ENCODE assay signal across 8 cellular contexts in the genomic region with DNA sequence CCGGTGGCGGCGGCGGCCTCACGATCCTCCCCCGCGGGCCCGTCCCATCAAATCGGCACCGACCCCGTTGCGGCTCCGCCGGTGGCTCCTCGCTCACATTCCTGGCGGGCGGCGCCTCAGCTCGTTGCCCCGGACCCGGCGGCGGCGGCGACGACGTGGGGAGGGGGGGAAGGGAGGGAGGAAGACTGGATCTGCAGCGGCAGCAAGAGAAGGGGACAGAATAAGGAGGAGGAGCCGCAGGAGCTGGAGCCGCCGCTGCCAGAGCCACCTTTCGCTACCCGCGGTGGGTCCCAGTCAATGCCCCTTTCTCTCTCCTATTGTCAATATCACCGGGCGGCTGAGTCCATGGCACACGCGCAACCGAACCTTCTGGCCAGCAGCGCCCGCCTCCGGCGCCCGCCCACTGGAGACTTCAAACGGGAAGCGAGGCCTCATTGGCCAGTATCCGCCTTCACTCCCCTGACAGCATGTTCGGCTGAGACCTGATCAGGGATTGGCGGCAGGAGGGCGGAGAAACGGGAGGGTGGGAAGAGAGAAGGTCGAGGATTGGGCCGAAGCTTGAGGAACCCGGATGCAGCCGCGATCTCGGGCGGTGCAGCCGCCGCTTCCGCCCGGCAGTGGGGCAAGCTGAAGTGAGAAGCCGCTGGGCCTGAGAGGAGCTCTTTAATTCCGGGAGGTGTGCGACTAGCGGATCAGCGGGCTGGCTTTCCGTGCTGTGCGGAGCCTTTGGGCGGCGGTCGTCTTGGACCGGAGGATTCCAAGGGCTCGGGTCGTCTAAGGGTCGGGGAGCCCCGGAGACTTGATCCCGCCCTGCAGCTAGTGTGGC. TPM values are rescaled to one million over a fixed set of nuclear protein-coding genes. Genes with fewer than 3 reads are reported as not detected.
DNase-seq lines count a peak whose midpoint lies in the region; ATAC-seq and TF ChIP-seq lines count a peak whose summit lies in the region.

A gene (minus strand): TSS at position 378 of the 826 bp plus-strand sequence. CDS start 3,692 bp downstream, outside the sequence.

- in situ Hi-C loops in GM13977 (cut with MboI; ENCODE audit: low pct_unique_long_range_greater_than_20kb, low sequenced_read_pairs, unreplicated experiment), result no loop called here

- H3K27me3 ChIP-seq in upper lobe of right lung, result no peaks in the 10 kb centered on the region

- no peaks in the 10 kb centered on the region for H3K9me3 Mint-ChIP-seq in T-helper 1 cell treated with Interleukin-12 subunit alpha and Interleukin-12 subunit beta and Interleukin-4 antibody, amounts not matched to agents 30 μg/mL and 1 μg/mL, for 36 hours

- H3K9me3 ChIP-seq in upper lobe of right lung, result no peaks in the 10 kb centered on the region

- peak within 1 kb of the TSS; percentile 93 for H3K27ac Mint-ChIP-seq in T-helper 1 cell treated with Interleukin-12 subunit alpha and Interleukin-12 subunit beta and Interleukin-4 antibody, amounts not matched to agents 30 μg/mL and 1 μg/mL, for 36 hours

- TF ChIP-seq CTCF in GM13977 (IDR thresholded peaks at IDR 0.05; ENCODE audit: extremely low read depth, insufficient read depth, missing control alignments) (no peak), upper lobe of right lung (IDR thresholded peaks at IDR 0.05) (no peak)

- peak within 1 kb of the TSS; percentile 86 for H3K4me3 ChIP-seq in upper lobe of right lung

- ATAC-seq in HG02884 (IDR thresholded peaks at IDR 0.05; ENCODE audit: unreplicated experiment) (peak; percentile 93), left cardiac atrium (peak; percentile 99), upper lobe of right lung (peak; percentile 99)

- H3K27me3 Mint-ChIP-seq in T-helper 1 cell treated with Interleukin-12 subunit alpha and Interleukin-12 subunit beta and Interleukin-4 antibody, amounts not matched to agents 30 μg/mL and 1 μg/mL, for 36 hours (ENCODE audit: low read depth), result peaks cover 7% of the 10 kb centered on the region

- peaks cover 26% of the 10 kb centered on the region for H3K4me1 Mint-ChIP-seq in T-helper 1 cell treated with Interleukin-12 subunit alpha and Interleukin-12 subunit beta and Interleukin-4 antibody, amounts not matched to agents 30 μg/mL and 1 μg/mL, for 36 hours (ENCODE audit: low read depth)

- H3K36me3 Mint-ChIP-seq in T-helper 1 cell treated with Interleukin-12 subunit alpha and Interleukin-12 subunit beta and Interleukin-4 antibody, amounts not matched to agents 30 μg/mL and 1 μg/mL, for 36 hours (ENCODE audit: low read depth), result peaks cover 14% of the 10 kb centered on the region

- DNase-seq in GM13977 (ENCODE audit: low spot score), result peak; percentile 96
- peak; percentile 99 for DNase-seq in NCI-H1694 (lab: John Stamatoyannopoulos, UW)
- DNase-seq in amygdala (lab: John Stamatoyannopoulos, UW), result peak; percentile 78 to 99 (median 98)
- DNase-seq in left cardiac atrium, result peak; percentile 98
- DNase-seq in posterior vena cava (ENCODE audit: low spot score), result peak; percentile 99
- peak; percentile 98 for DNase-seq in upper lobe of right lung

- peaks cover 18% of the 10 kb centered on the region for H3K4me1 ChIP-seq in upper lobe of right lung

- intact Hi-C loops in left cardiac atrium (cut with DNase I), result loop anchor here (2.0 to 10.0 kb wide), 4 partner anchors 99 to 158 kb away; a partner anchor contains a TSS
- intact Hi-C loops in posterior vena cava (cut with DNase I), result loop anchor here (5.0 to 10.0 kb wide), 2 partner anchors 146 to 158 kb away; no protein-coding TSS in a partner anchor
- intact Hi-C loops in upper lobe of right lung (cut with DNase I), result no loop called here

- H3K36me3 ChIP-seq in upper lobe of right lung, result peaks cover 16% of the 10 kb centered on the region

- H3K27ac ChIP-seq in upper lobe of right lung, result peak within 1 kb of the TSS; percentile 88

- H3K4me3 Mint-ChIP-seq in T-helper 1 cell treated with Interleukin-12 subunit alpha and Interleukin-12 subunit beta and Interleukin-4 antibody, amounts not matched to agents 30 μg/mL and 1 μg/mL, for 36 hours, result peak within 1 kb of the TSS; percentile 97

RNA-seq across cellular contexts. Expression of the gene that starts here (rescaled TPM):
- total RNA-seq in left cardiac atrium (10 to 100 TPM; 33.4 to 36.6 TPM), posterior vena cava (10 to 100 TPM; 34.4 to 44.5 TPM), upper lobe of right lung (46.0 TPM)

Comparison
In these comparisons a context has a peak if more than half of its experiments do, and no peak if none do; other contexts are left out.
1. Peak in every context shown above with its lines: DNase-seq, ATAC-seq, H3K4me3 ChIP-seq and H3K27ac ChIP-seq.